In the genomic region with DNA sequence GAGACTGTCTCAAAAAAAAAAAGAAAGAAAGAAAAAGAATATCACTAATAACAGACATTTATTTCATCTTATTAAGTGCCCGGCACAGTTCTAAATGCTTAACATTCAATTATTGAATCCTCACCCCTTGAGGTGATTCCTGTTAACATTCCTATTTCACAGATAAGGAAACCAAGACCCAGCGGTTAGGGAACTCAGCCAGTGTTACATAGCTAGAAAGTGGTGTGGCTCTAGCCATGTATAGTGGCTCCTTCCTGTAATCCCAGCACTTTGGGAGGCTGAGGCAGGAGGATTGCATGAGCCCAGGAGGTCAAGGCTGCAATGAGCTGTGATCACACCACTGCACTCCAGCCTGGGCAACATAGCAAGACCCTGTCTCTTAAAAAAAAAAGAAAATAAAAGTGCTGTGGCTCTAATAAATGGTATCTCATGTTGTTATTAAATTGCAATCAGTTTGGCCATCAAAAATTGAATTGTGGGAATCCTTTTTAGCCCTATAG, we compare ENCODE assay signal across 17 cellular contexts. TPM values are rescaled to one million over a fixed set of nuclear protein-coding genes. Genes with fewer than 3 reads are reported as not detected.
DNase-seq lines count a peak whose midpoint lies in the region; ATAC-seq, FAIRE-seq and TF ChIP-seq lines count a peak whose summit lies in the region.
"Had no signal": no experiment of that assay in that cellular context is flagged by ENCODE, and none has a peak within 500 bp of the region (broad histone marks: within the 10 kb centered on the region; RNA-seq: fewer than 3 reads in every experiment).

No MANE protein-coding gene starts in this region.

- H3K36me3 Mint-ChIP-seq in naive thymus-derived CD8-positive, alpha-beta T cell: peaks cover 0 to 6% (median 2%) of the 10 kb centered on the region in 3 donors
- H3K36me3 Mint-ChIP-seq: stimulated activated effector memory CD8-positive, alpha-beta T cell treated with anti-CD3 and anti-CD28 coated beads, Interleukin-12 subunit alpha, Interleukin-12 subunit beta, amount 100 ng/mL, for 72 hours had no signal

- H3K9me3 ChIP-seq in GM23248 (ENCODE audit: low read depth) (no peaks in the 10 kb centered on the region), K562 (replicated peaks; ENCODE audit: control insufficient read depth, insufficient read depth, low read depth, low read length) (no peaks in the 10 kb centered on the region; the same call in 1 of the 2 replicates), left lung (no peaks in the 10 kb centered on the region), stomach (peaks cover 0 to 1% (median 0%) of the 10 kb centered on the region in 4 donors)

- H3K27ac Mint-ChIP-seq in naive thymus-derived CD8-positive, alpha-beta T cell: no peak overlapping the region
- H3K27ac Mint-ChIP-seq: activated CD8-positive, alpha-beta T cell treated with anti-CD3 and anti-CD28 coated beads for 36 hours; activated T-cell treated with anti-CD3 and anti-CD28 coated beads, Interleukin-2, amount 50 U/mL, for 72 hours; CD8-positive, alpha-beta memory T cell; stimulated activated effector memory CD8-positive, alpha-beta T cell treated with anti-CD3 and anti-CD28 coated beads, Interleukin-12 subunit alpha, Interleukin-12 subunit beta, amount 100 ng/mL, for 72 hours had no signal

- H3K9ac ChIP-seq in GM23248 (peak overlapping the region; percentile 59), K562 (ENCODE audit: insufficient read depth in 1 of 2, low read depth in 2 of 2, low read length in 2 of 2) (no peak overlapping the region)

- H3K9me2 ChIP-seq in GM23248 (ENCODE audit: insufficient read depth): no peaks in the 10 kb centered on the region

- POLR2A ChIA-PET in K562 (lab: Yijun Ruan, JAX): interaction anchor here (0.6 to 1.6 kb wide), 4 partner anchors 10 to 137 kb away, joined by 3 to 4 read pairs (median 4); no protein-coding TSS in a partner anchor
- POLR2A ChIA-PET in naive thymus-derived CD8-positive, alpha-beta T cell (lab: Charles Lee): no interaction called here

- ATAC-seq in K562 (no peak), left lung (no peak)
- ATAC-seq in naive thymus-derived CD8-positive, alpha-beta T cell: no peak
- ATAC-seq: activated CD8-positive, alpha-beta T cell treated with anti-CD3 and anti-CD28 coated beads for 36 hours; activated T-cell treated with anti-CD3 and anti-CD28 coated beads, Interleukin-2, amount 50 U/mL, for 72 hours; stimulated activated effector memory CD8-positive, alpha-beta T cell treated with anti-CD3 and anti-CD28 coated beads, Interleukin-12 subunit alpha, Interleukin-12 subunit beta, amount 100 ng/mL, for 72 hours had no signal

- H3K4me3 ChIP-seq in GM23248 (no peak overlapping the region), K562 (no peak overlapping the region), left lung (no peak overlapping the region), stomach (no peak overlapping the region), dorsolateral prefrontal cortex (no peak overlapping the region)

- H3K27me3 ChIP-seq in GM23248 (replicated peaks; ENCODE audit: insufficient read depth) (no peaks in the 10 kb centered on the region), K562 (ENCODE audit: control insufficient read depth in 2 of 2, insufficient read depth in 2 of 2, low read length in 2 of 2) (no peaks in the 10 kb centered on the region), left lung (no peaks in the 10 kb centered on the region), stomach (no peaks in the 10 kb centered on the region), dorsolateral prefrontal cortex (no peaks in the 10 kb centered on the region)

- H3K79me2 ChIP-seq in GM23248 (ENCODE audit: insufficient read depth) (peaks cover 74% of the 10 kb centered on the region), K562 (ENCODE audit: control insufficient read depth, insufficient read depth, low read length) (peaks cover 81% of the 10 kb centered on the region)

- peaks cover 6 to 14% (median 13%) of the 10 kb centered on the region in 4 donors for H3K4me1 Mint-ChIP-seq in naive thymus-derived CD8-positive, alpha-beta T cell

- H3F3A ChIP-seq in GM23248 (ENCODE audit: insufficient read depth): peaks cover 42% of the 10 kb centered on the region

- H3K9me3 Mint-ChIP-seq in naive thymus-derived CD8-positive, alpha-beta T cell: peaks cover 0 to 5% (median 3%) of the 10 kb centered on the region in 9 donors

- TF ChIP-seq POLR2A in K562 (conservative IDR thresholded peaks at IDR 0.05) (no peak), stomach (IDR thresholded peaks at IDR 0.05) (no peak)

- TF ChIP-seq CTCF in K562 (IDR thresholded peaks at IDR 0.05 in 2 of 3, conservative IDR thresholded peaks at IDR 0.05 in 1 of 3; ENCODE audit: insufficient read depth in 2 of 3, low read depth in 1 of 3, low read length in 3 of 3) (no peak), left lung (IDR thresholded peaks at IDR 0.05) (no peak), stomach (IDR thresholded peaks at IDR 0.05) (no peak), dorsolateral prefrontal cortex (IDR thresholded peaks at IDR 0.05 in 54 of 56, conservative IDR thresholded peaks at IDR 0.05 in 2 of 56; ENCODE audit: low read depth in 1 of 56, partially characterized antibody in 56 of 56) (no peak)

- BruUV-seq in K562 (replicated peaks; lab: Mats Ljungman, UMichigan): no TSS peak

- intact Hi-C loops in K562 (cut with micrococcal nuclease): no loop called here
- intact Hi-C loops in left lung (cut with DNase I): no loop called here
- intact Hi-C loops in stomach (cut with DNase I; ENCODE audit: low total_unique reads): no loop called here
- intact Hi-C loops in dorsolateral prefrontal cortex (cut with DNase I): no loop called here

- no peak overlapping the region for H3K4me3 Mint-ChIP-seq in naive thymus-derived CD8-positive, alpha-beta T cell
- H3K4me3 Mint-ChIP-seq: activated CD8-positive, alpha-beta T cell treated with anti-CD3 and anti-CD28 coated beads for 36 hours; activated T-cell treated with anti-CD3 and anti-CD28 coated beads, Interleukin-2, amount 50 U/mL, for 72 hours; CD8-positive, alpha-beta memory T cell; stimulated activated effector memory CD8-positive, alpha-beta T cell treated with anti-CD3 and anti-CD28 coated beads, Interleukin-12 subunit alpha, Interleukin-12 subunit beta, amount 100 ng/mL, for 72 hours had no signal

- CTCF ChIA-PET in K562 (lab: Yijun Ruan, JAX; ENCODE audit: low intra/inter-chr PET ratio): no interaction called here

- TF ChIP-seq RAD21 in K562 (CRISPR knock-in tag; conservative IDR thresholded peaks at IDR 0.05 in 1 of 2, IDR thresholded peaks at IDR 0.05 in 1 of 2): no peak

- H3K4me1 ChIP-seq in GM23248 (ENCODE audit: insufficient read depth) (peaks cover 49% of the 10 kb centered on the region), K562 (replicated peaks in 1 of 2; ENCODE audit: control insufficient read depth in 2 of 2, insufficient read depth in 2 of 2, low read length in 2 of 2) (peaks cover 9 to 45% of the 10 kb centered on the region in 2 experiments; a peak in 4 of 5 replicates), left lung (peaks cover 0 to 37% of the 10 kb centered on the region in 2 donors), stomach (peaks cover 7 to 48% (median 29%) of the 10 kb centered on the region in 4 donors)

- H3K4me2 ChIP-seq in GM23248 (ENCODE audit: unreplicated experiment) (peak overlapping the region; percentile 55), K562 (ENCODE audit: insufficient read depth, low read length) (no peak overlapping the region)

- peak overlapping the region; percentile 83 for H3K27ac ChIP-seq in GM23248
- no peak overlapping the region; the same call in 2 of the 3 replicates for H3K27ac ChIP-seq in K562 (ENCODE audit: extremely low read depth, low read depth, low read length)
- H3K27ac ChIP-seq in left lung: peak overlapping the region; percentile 60 to 80
- H3K27ac ChIP-seq in stomach: peak overlapping the region in 4 of 5 donors; percentile 65 to 87 (median 80)
- peak overlapping the region in 10 of 59 donors; percentile 0 to 77 (median 46) for H3K27ac ChIP-seq in dorsolateral prefrontal cortex

- FAIRE-seq in K562 (lab: Jason Lieb, UNC): no peak
- FAIRE-seq: kidney had no signal

- H4K20me1 ChIP-seq in GM23248 (ENCODE audit: insufficient read depth) (no peaks in the 10 kb centered on the region), K562 (replicated peaks; ENCODE audit: control insufficient read depth, insufficient read depth, low read length) (no peaks in the 10 kb centered on the region)

- in situ Hi-C loops in GM23248 (cut with MboI) (no loop called here), K562 (cut with MboI) (no loop called here)

- 93 to 98% methylated on average over 2 of the region's 2 CpGs for WGBS in GM23248 (ENCODE audit: low coverage in 1 of 2, low lambda C conversion rate in 2 of 2, missing lambda C conversion rate in 2 of 2), 2 experiments
- WGBS in K562 (ENCODE audit: insufficient coverage, low coverage, missing lambda C conversion rate): 58% methylated on average over 2 of the region's 2 CpGs
- WGBS in stomach, 5 donors: 52 to 87% (median 61%) methylated on average over 2 of the region's 2 CpGs

- no peaks in the 10 kb centered on the region for H3K27me3 Mint-ChIP-seq in naive thymus-derived CD8-positive, alpha-beta T cell
- H3K27me3 Mint-ChIP-seq: activated CD8-positive, alpha-beta T cell treated with anti-CD3 and anti-CD28 coated beads for 36 hours had no signal

- TF ChIP-seq EP300 in K562 (IDR thresholded peaks at IDR 0.05; ENCODE audit: low read length) (no peak), stomach (IDR thresholded peaks at IDR 0.05) (no peak)

- H2AFZ ChIP-seq in GM23248 (no peak overlapping the region), K562 (ENCODE audit: low read depth, low read length) (no peak overlapping the region)

- DNase-seq in GM23248 (peak; percentile 6), K562 (ENCODE audit: extremely low read depth in 1 of 4, low spot score in 3 of 4) (no peak), left lung (no peak), stomach (no peak), NCI-H1048 (lab: John Stamatoyannopoulos, UW) (no peak), SKM-1 (lab: John Stamatoyannopoulos, UW; ENCODE audit: unreplicated experiment) (no peak), dorsolateral prefrontal cortex (no peak)
- no peak for DNase-seq in naive thymus-derived CD8-positive, alpha-beta T cell
- DNase-seq: activated CD8-positive, alpha-beta T cell treated with anti-CD3 and anti-CD28 coated beads for 36 hours; activated T-cell treated with anti-CD3 and anti-CD28 coated beads, Interleukin-2, amount 50 U/mL, for 72 hours; CD8-positive, alpha-beta memory T cell; kidney; MM.1S; NCI-H2081; NCI-H69; occipital lobe had no signal

- H3K36me3 ChIP-seq in GM23248 (ENCODE audit: low read depth) (no peaks in the 10 kb centered on the region), K562 (ENCODE audit: control insufficient read depth, insufficient read depth, low read length) (no peaks in the 10 kb centered on the region; the same call in 2 of the 3 replicates), left lung (no peaks in the 10 kb centered on the region), stomach (no peaks in the 10 kb centered on the region)

- H3K9me1 ChIP-seq in K562 (ENCODE audit: control insufficient read depth, insufficient read depth, low read length): no peaks in the 10 kb centered on the region

RNA-seq across cellular contexts. Expression of a gene that starts 28.1 kb away (rescaled TPM):
- total RNA-seq in GM23248 (2014; rRNA removed; shearing (Covaris generic)): 10.4 and 17.2 TPM in 2 replicates
- polyA plus RNA-seq in GM23248 (2016; fragmentation: Nextera tagmentation; extraction: Ambion mirVana): 7.1 and 7.6 TPM in 2 replicates
- total RNA-seq in K562 (2011; cell fraction: chromatin; rRNA removed; ENCODE audit: low replicate concordance): 26.9 and 43.7 TPM in 2 replicates
- 26.5 and 31.6 TPM in 2 replicates for total RNA-seq in K562 (2011; cell fraction: nucleolus; rRNA removed)
- 33.2 and 34.4 TPM in 2 replicates for total RNA-seq in K562 (2011; cell fraction: nucleoplasm; rRNA removed)
- total RNA-seq in K562 (2014; rRNA removed): 30.4 and 32.4 TPM in 2 replicates
- 10.6 and 15.5 TPM in 2 replicates for total RNA-seq in K562 (2014; rRNA removed; fragmentation: Illumina TruSeq; extraction: Trizol)
- total RNA-seq in K562 (2015; rRNA removed; fragmentation: Illumina TruSeq; extraction: Trizol): 17.2 and 18.8 TPM in 2 replicates
- 35.3 and 37.7 TPM in 2 replicates for total RNA-seq in K562 (2021)
- polyA plus RNA-seq in K562 (2011; rRNA removed): 19.1 and 25.1 TPM in 2 replicates
- polyA plus RNA-seq in K562 (2011; cell fraction: cytosol; rRNA removed): 16.8 and 30.1 TPM in 2 replicates
- 43.0 and 43.6 TPM in 2 replicates for polyA plus RNA-seq in K562 (2011; cell fraction: nucleus; rRNA removed)
- 24.0 and 31.0 TPM in 2 replicates for polyA plus RNA-seq in K562 (2012)
- polyA plus RNA-seq in K562 (2014; fragmentation: Illumina TruSeq; extraction: Trizol): 20.1 and 21.0 TPM in 2 replicates
- 10 to 100 TPM in 1 of 2 experiments, 1 to 10 TPM in 1; 9.5 to 20.0 TPM for polyA plus RNA-seq in K562 (2014; fragmentation: Nextera tagmentation; extraction: Ambion mirVana)
- polyA plus RNA-seq in K562 (2014; rRNA removed): 21.8 and 23.9 TPM in 2 replicates
- polyA minus RNA-seq in K562 (2011; rRNA and poly(A)+ RNA removed): 17.3 and 24.2 TPM in 2 replicates
- polyA minus RNA-seq in K562 (2011; cell fraction: cytosol; rRNA and poly(A)+ RNA removed): 20.2 and 22.4 TPM in 2 replicates
- polyA minus RNA-seq in K562 (2011; cell fraction: nucleus; rRNA and poly(A)+ RNA removed): 21.8 and 24.4 TPM in 2 replicates
- total RNA-seq in left lung: 10 to 100 TPM; 24.3 to 25.8 TPM
- total RNA-seq in stomach: 10 to 100 TPM in 4 of 5 donors, 1 to 10 TPM in 1; 8.8 to 40.1 (median 18.7) TPM
- polyA plus RNA-seq in stomach: 10 to 100 TPM in 2 of 3 donors, 1 to 10 TPM in 1; 9.7 to 14.2 (median 13.8) TPM
- total RNA-seq in naive thymus-derived CD8-positive, alpha-beta T cell: 1 to 10 TPM; 1.3 to 1.5 TPM
- 1 to 10 TPM in 2 of 3 donors, under 1 TPM in 1; 0.73 to 1.3 (median 1.3) TPM for polyA plus RNA-seq in naive thymus-derived CD8-positive, alpha-beta T cell
- 10 to 100 TPM; 23.1 to 64.5 (median 38.6) TPM for total RNA-seq in dorsolateral prefrontal cortex

RNA-seq across cellular contexts. Expression of a gene that starts 42.0 kb away (rescaled TPM):
- 7.5 and 8.3 TPM in 2 replicates for total RNA-seq in GM23248 (2014; rRNA removed; shearing (Covaris generic))
- 11.4 and 15.2 TPM in 2 replicates for polyA plus RNA-seq in GM23248 (2016; fragmentation: Nextera tagmentation; extraction: Ambion mirVana)
- total RNA-seq in K562 (2011; cell fraction: chromatin; rRNA removed; ENCODE audit: low replicate concordance): 271 and 313 TPM in 2 replicates
- 146 and 158 TPM in 2 replicates for total RNA-seq in K562 (2011; cell fraction: nucleolus; rRNA removed)
- total RNA-seq in K562 (2011; cell fraction: nucleoplasm; rRNA removed): 157 and 158 TPM in 2 replicates
- 19.6 and 35.1 TPM in 2 replicates for total RNA-seq in K562 (2014; rRNA removed)
- total RNA-seq in K562 (2014; rRNA removed; fragmentation: Illumina TruSeq; extraction: Trizol): 32.2 and 34.7 TPM in 2 replicates
- 20.0 and 28.0 TPM in 2 replicates for total RNA-seq in K562 (2015; rRNA removed; fragmentation: Illumina TruSeq; extraction: Trizol)
- total RNA-seq in K562 (2021): 81.3 and 94.3 TPM in 2 replicates
- polyA plus RNA-seq in K562 (2011; rRNA removed): 119 and 126 TPM in 2 replicates
- 89.5 and 105 TPM in 2 replicates for polyA plus RNA-seq in K562 (2011; cell fraction: cytosol; rRNA removed)
- polyA plus RNA-seq in K562 (2011; cell fraction: nucleus; rRNA removed): 307 and 327 TPM in 2 replicates
- polyA plus RNA-seq in K562 (2012): 42.5 and 56.4 TPM in 2 replicates
- 47.6 and 59.0 TPM in 2 replicates for polyA plus RNA-seq in K562 (2014; fragmentation: Illumina TruSeq; extraction: Trizol)
- 10 to 100 TPM; 12.7 to 16.2 TPM for polyA plus RNA-seq in K562 (2014; fragmentation: Nextera tagmentation; extraction: Ambion mirVana)
- polyA plus RNA-seq in K562 (2014; rRNA removed): 52.2 and 57.4 TPM in 2 replicates
- polyA minus RNA-seq in K562 (2011; rRNA and poly(A)+ RNA removed): 114 and 147 TPM in 2 replicates
- 38.2 and 42.9 TPM in 2 replicates for polyA minus RNA-seq in K562 (2011; cell fraction: cytosol; rRNA and poly(A)+ RNA removed)
- 63.0 and 94.5 TPM in 2 replicates for polyA minus RNA-seq in K562 (2011; cell fraction: nucleus; rRNA and poly(A)+ RNA removed)
- 10 to 100 TPM; 46.9 to 47.1 TPM for total RNA-seq in left lung
- 100 to 1,000 TPM in 3 of 5 donors, 10 to 100 TPM in 2; 25.5 to 266 (median 105) TPM for total RNA-seq in stomach
- 10 to 100 TPM; 12.1 to 27.7 (median 22.8) TPM for polyA plus RNA-seq in stomach
- 100 to 1,000 TPM; 125 to 130 TPM for total RNA-seq in naive thymus-derived CD8-positive, alpha-beta T cell
- polyA plus RNA-seq in naive thymus-derived CD8-positive, alpha-beta T cell: 10 to 100 TPM in 1 of 3 donors, 1 to 10 TPM in 2; 6.9 to 12.9 (median 9.7) TPM
- 100 to 1,000 TPM in 105 of 120 experiments, 10 to 100 TPM in 15; 77.6 to 183 (median 115) TPM for total RNA-seq in dorsolateral prefrontal cortex
